In the genomic region with DNA sequence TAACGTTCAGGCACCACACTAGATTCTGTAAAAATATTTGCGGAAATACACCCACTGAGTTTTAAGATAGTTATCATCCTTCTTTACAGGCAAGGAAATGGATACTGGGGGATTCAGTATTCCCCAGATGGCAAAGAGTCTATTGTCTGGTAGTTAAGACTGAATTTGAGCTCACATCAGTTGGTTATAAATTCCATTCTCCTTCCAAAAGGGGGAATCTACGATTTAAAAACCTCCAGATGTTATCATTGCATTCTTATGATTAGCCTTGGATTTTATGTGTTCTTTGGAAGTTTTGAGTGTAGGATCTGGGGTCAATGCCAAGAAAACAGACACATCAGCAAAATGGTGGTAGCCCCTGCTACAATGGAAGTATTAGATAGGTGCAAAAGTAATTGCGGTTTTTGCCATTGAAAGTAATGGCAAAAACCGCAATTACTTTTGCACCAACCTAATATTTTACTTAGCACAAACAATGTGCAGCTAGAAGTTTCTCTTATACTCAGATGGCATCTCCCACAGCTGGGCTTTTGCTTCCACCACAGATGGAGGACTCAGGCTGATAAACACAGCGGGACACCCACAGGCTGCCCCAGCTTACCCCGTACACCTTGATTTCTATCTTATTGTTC, we compare ENCODE assay signal across 22 cellular contexts.
DNase-seq lines count a peak whose midpoint lies in the region; ATAC-seq, FAIRE-seq and TF ChIP-seq lines count a peak whose summit lies in the region.
"Had no signal": no experiment of that assay in that cellular context is flagged by ENCODE, and none has a peak within 500 bp of the region (broad histone marks: within the 10 kb centered on the region; RNA-seq: fewer than 3 reads in every experiment).

No MANE protein-coding gene starts in this region.

- POLR2A ChIA-PET in BJ (lab: Charles Lee) = no interaction called here

- H3F3A ChIP-seq in Loucy (ENCODE audit: low read depth) = no peaks in the 10 kb centered on the region

- DNase-seq in BJ (ENCODE audit: low read depth) (peak; percentile 37), EL (no peak)
- no peak for DNase-seq in stimulated activated CD4-positive, alpha-beta T cell treated with anti-CD3 and anti-CD28 coated beads, Interleukin-4, amount 100 ng/mL, for 1 hour
- DNase-seq: Calu3; CD8-positive, alpha-beta T cell; DMS79 treated with DMSO at 0.1 percent for 48 hours; HCEC 1CT; HFFc6; IMR-90; Karpas-422; KBM-7 had no signal

- H3K4me3 ChIP-seq in BJ (ENCODE audit: low read depth, low read length) (no peak overlapping the region), Loucy (ENCODE audit: low read length, poor library complexity, severe bottlenecking) (no peak overlapping the region)
- H3K4me3 ChIP-seq: BLaER1 treated with 17β-estradiol and CSF1 and Interleukin-3, amounts not matched to agents 10 nM and 100 nM; GM23338 had no signal

- peak overlapping the region; percentile 72 for H3K4me2 ChIP-seq in Loucy (ENCODE audit: low read depth, low read length, poor library complexity, severe bottlenecking)
- H3K4me2 ChIP-seq: BLaER1 treated with 17β-estradiol and CSF1 and Interleukin-3, amounts not matched to agents 10 nM and 100 nM; GM23338 had no signal

- no peaks in the 10 kb centered on the region for H3K79me2 ChIP-seq in Loucy (ENCODE audit: insufficient read depth, low read length)

- H3K4me1 ChIP-seq in Loucy (ENCODE audit: insufficient read depth, low read length, poor library complexity, severe bottlenecking) = peaks cover 35% of the 10 kb centered on the region
- H3K4me1 ChIP-seq: BLaER1 treated with 17β-estradiol and CSF1 and Interleukin-3, amounts not matched to agents 10 nM and 100 nM had no signal

- H3K27me3 ChIP-seq in BJ (ENCODE audit: control insufficient read depth, insufficient read depth, low read length) (no peaks in the 10 kb centered on the region), Loucy (ENCODE audit: insufficient read depth, low read length, poor library complexity, severe bottlenecking) (no peaks in the 10 kb centered on the region)
- H3K27me3 ChIP-seq: BLaER1 treated with 17β-estradiol and CSF1 and Interleukin-3, amounts not matched to agents 10 nM and 100 nM had no signal

- peak; percentile 43 for FAIRE-seq in endometrium (lab: Jason Lieb, UNC)
- FAIRE-seq: A204.1, G401.6, GM12891, GM18507, H54 had no signal

- no peak overlapping the region for H3K9ac ChIP-seq in Loucy (ENCODE audit: low read depth, low read length, poor library complexity, severe bottlenecking)
- H3K9ac ChIP-seq: BLaER1 treated with 17β-estradiol and CSF1 and Interleukin-3, amounts not matched to agents 10 nM and 100 nM had no signal

- H3K36me3 ChIP-seq in BJ (ENCODE audit: control insufficient read depth, insufficient read depth, low read length) (no peaks in the 10 kb centered on the region), Loucy (ENCODE audit: insufficient read depth, low read length) (no peaks in the 10 kb centered on the region)
- H3K36me3 ChIP-seq: BLaER1 treated with 17β-estradiol and CSF1 and Interleukin-3, amounts not matched to agents 10 nM and 100 nM had no signal

- H3K9me3 ChIP-seq in Loucy (ENCODE audit: insufficient read depth, low read depth, low read length) = no peaks in the 10 kb centered on the region

- CTCF ChIA-PET in BJ (lab: Yijun Ruan, JAX) = interaction anchor here (0.7 to 9.7 kb wide), 4 partner anchors 39 to 384 kb away, joined by 6 to 145 read pairs (median 34); no protein-coding TSS in a partner anchor

- no peak for ATAC-seq in GM21390 (IDR thresholded peaks at IDR 0.05; ENCODE audit: unreplicated experiment)
- ATAC-seq in HG02884 (IDR thresholded peaks at IDR 0.05; ENCODE audit: unreplicated experiment) = no peak
- ATAC-seq: CD8-positive, alpha-beta T cell; GM23338 had no signal

- no peaks in the 10 kb centered on the region for H3K9me2 ChIP-seq in Loucy (replicated peaks; ENCODE audit: low read depth, low read length)

- no peak overlapping the region for H2AFZ ChIP-seq in Loucy (ENCODE audit: low read length)
- H2AFZ ChIP-seq: GM23338 had no signal

- TF ChIP-seq CTCF in BJ (IDR thresholded peaks at IDR 0.05; ENCODE audit: insufficient read depth, low read depth, low read length) = no peak
- TF ChIP-seq CTCF in Loucy (conservative IDR thresholded peaks at IDR 0.05; ENCODE audit: low read length) = no peak

- no peaks in the 10 kb centered on the region for H4K20me1 ChIP-seq in Loucy (ENCODE audit: insufficient read depth, low read length, poor library complexity, severe bottlenecking)
- H4K20me1 ChIP-seq: BLaER1 treated with 17β-estradiol and CSF1 and Interleukin-3, amounts not matched to agents 10 nM and 100 nM had no signal
